Comparison of ENCODE assay signal across 15 cellular contexts in the genomic region with DNA sequence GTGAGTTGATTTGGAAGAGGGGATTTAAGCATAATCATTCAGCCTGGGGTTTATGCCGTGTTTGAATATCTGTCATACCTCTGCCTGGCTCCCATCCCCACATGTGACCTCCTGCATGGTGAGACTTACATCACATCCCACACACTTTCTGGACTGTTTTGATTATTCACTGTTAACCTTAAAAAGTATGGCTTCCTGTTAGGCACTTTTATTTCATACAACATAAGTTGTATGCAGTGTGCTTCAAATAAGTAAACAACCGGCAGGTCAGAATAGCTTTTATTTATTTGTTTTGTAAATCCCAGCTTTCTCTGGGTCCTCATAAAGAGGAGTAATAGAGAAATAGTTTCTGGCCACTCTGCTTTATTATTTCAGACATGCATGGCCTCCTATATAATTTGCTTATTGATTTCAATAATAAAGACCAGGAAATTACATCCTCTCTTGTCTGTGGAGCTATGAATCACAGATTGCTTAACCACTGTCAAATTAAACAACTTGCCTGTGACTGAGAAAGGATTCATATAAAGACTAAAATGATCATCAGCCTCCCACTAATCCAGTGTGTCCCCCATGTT.
DNase-seq lines count a peak whose midpoint lies in the region; ATAC-seq, FAIRE-seq and TF ChIP-seq lines count a peak whose summit lies in the region.
"Had no signal": no experiment of that assay in that cellular context is flagged by ENCODE, and none has a peak within 500 bp of the region (broad histone marks: within the 10 kb centered on the region; RNA-seq: fewer than 3 reads in every experiment).

No MANE protein-coding gene starts in this region.

- POLR2A ChIA-PET in activated CD8-positive, alpha-beta T cell treated with anti-CD3 and anti-CD28 coated beads for 36 hours (lab: Charles Lee), result no interaction called here

- H3K27me3 ChIP-seq in keratinocyte (ENCODE audit: control insufficient read depth, extremely low read depth, insufficient read depth, low read length), result no peaks in the 10 kb centered on the region

- no peaks in the 10 kb centered on the region for H3K79me2 ChIP-seq in keratinocyte (ENCODE audit: control insufficient read depth, insufficient read depth, low read length)

- dilution Hi-C loops in keratinocyte (cut with MboI; ENCODE audit: extremely low pct_ligation_motif_present, low sequenced_read_pairs), result no loop called here

- DNase-seq in DMS153 treated with DMSO at 0.1 percent for 48 hours (lab: John Stamatoyannopoulos, UW; ENCODE audit: unreplicated experiment), result peak; percentile 17
- peak; percentile 41 for DNase-seq in LNCaP clone FGC (ENCODE audit: low read depth)
- peak; percentile 15 for DNase-seq in astrocyte of the cerebellum (ENCODE audit: low read depth)
- no peak for DNase-seq in keratinocyte (ENCODE audit: low read depth, low spot score)
- DNase-seq in NCI-H82 treated with DMSO at 0.1 percent for 48 hours (lab: John Stamatoyannopoulos, UW; ENCODE audit: unreplicated experiment), result no peak
- no peak for DNase-seq in inferior parietal cortex (ENCODE audit: extremely low spot score)
- DNase-seq in activated CD8-positive, alpha-beta T cell treated with anti-CD3 and anti-CD28 coated beads for 36 hours, result no peak
- DNase-seq: activated naive CD4-positive, alpha-beta T cell; Karpas-422; kidney; NCI-H2227 treated with DMSO at 0.1 percent for 48 hours had no signal

- FAIRE-seq in keratinocyte (lab: Jason Lieb, UNC), result peak; percentile 34
- FAIRE-seq: colon, frontal cortex, kidney had no signal

- H3K4me3 Mint-ChIP-seq in activated CD8-positive, alpha-beta T cell treated with anti-CD3 and anti-CD28 coated beads for 36 hours, result no peak overlapping the region

- TF ChIP-seq CTCF in LNCaP clone FGC (IDR thresholded peaks at IDR 0.05; ENCODE audit: control insufficient read depth, extremely low read depth, insufficient read depth) (no peak), astrocyte of the cerebellum (IDR thresholded peaks at IDR 0.05; ENCODE audit: low read depth, low read length, missing control alignments) (no peak), keratinocyte (optimal IDR thresholded peaks at IDR 0.05 in 1 of 3, IDR thresholded peaks at IDR 0.05 in 1 of 3, conservative IDR thresholded peaks at IDR 0.05 in 1 of 3; ENCODE audit: extremely low read depth in 1 of 3, insufficient read depth in 2 of 3, low read length in 3 of 3) (no peak)
- TF ChIP-seq CTCF in activated CD8-positive, alpha-beta T cell treated with anti-CD3 and anti-CD28 coated beads for 36 hours (IDR thresholded peaks at IDR 0.05), result no peak

- H3K36me3 ChIP-seq in keratinocyte (ENCODE audit: control insufficient read depth in 2 of 2, extremely low read depth in 1 of 2, insufficient read depth in 2 of 2, low read length in 2 of 2), result no peaks in the 10 kb centered on the region

- H3K4me1 Mint-ChIP-seq in activated CD8-positive, alpha-beta T cell treated with anti-CD3 and anti-CD28 coated beads for 36 hours (ENCODE audit: low read depth), result no peaks in the 10 kb centered on the region

- in situ Hi-C loops in astrocyte of the cerebellum (cut with HindIII; ENCODE audit: low sequenced_read_pairs), result no loop called here

- H4K20me1 ChIP-seq in keratinocyte (ENCODE audit: control insufficient read depth, extremely low read depth, insufficient read depth, low read length), result no peaks in the 10 kb centered on the region

- no peak overlapping the region for H3K27ac Mint-ChIP-seq in activated CD8-positive, alpha-beta T cell treated with anti-CD3 and anti-CD28 coated beads for 36 hours

- peak overlapping the region; percentile 76 for H2AFZ ChIP-seq in keratinocyte (ENCODE audit: control insufficient read depth, low read length)

- no peaks in the 10 kb centered on the region for H3K9me3 ChIP-seq in keratinocyte (ENCODE audit: control insufficient read depth, low read depth, low read length)

- no peaks in the 10 kb centered on the region for H3K36me3 Mint-ChIP-seq in activated CD8-positive, alpha-beta T cell treated with anti-CD3 and anti-CD28 coated beads for 36 hours (ENCODE audit: low read depth)

- no peaks in the 10 kb centered on the region for H3K9me1 ChIP-seq in keratinocyte (ENCODE audit: control insufficient read depth, extremely low read depth, insufficient read depth, low read length)

- ATAC-seq in activated CD8-positive, alpha-beta T cell treated with anti-CD3 and anti-CD28 coated beads for 36 hours, result no peak
- ATAC-seq in GM21786 (IDR thresholded peaks at IDR 0.05; ENCODE audit: unreplicated experiment), result no peak
- ATAC-seq: sciatic nerve had no signal

- CTCF ChIA-PET in activated CD8-positive, alpha-beta T cell treated with anti-CD3 and anti-CD28 coated beads for 36 hours (lab: Charles Lee), result interaction anchor here (0.5 kb wide), 1 partner anchor 22 kb away, joined by 3 read pairs; no protein-coding TSS in a partner anchor

- H3K4me2 ChIP-seq in keratinocyte (ENCODE audit: control insufficient read depth, extremely low read depth, insufficient read depth, low read depth, low read length), result no peak overlapping the region

- H3K4me3 ChIP-seq in LNCaP clone FGC (ENCODE audit: low read depth, low read length) (no peak overlapping the region), astrocyte of the cerebellum (ENCODE audit: low read depth, low read length) (no peak overlapping the region), keratinocyte (ENCODE audit: control insufficient read depth in 2 of 3, extremely low read depth in 1 of 3, insufficient read depth in 2 of 3, low read depth in 1 of 3, low read length in 3 of 3) (no peak overlapping the region)

- intact Hi-C loops in activated CD8-positive, alpha-beta T cell treated with anti-CD3 and anti-CD28 coated beads for 36 hours (cut with micrococcal nuclease), result no loop called here

- H3K27me3 Mint-ChIP-seq in activated CD8-positive, alpha-beta T cell treated with anti-CD3 and anti-CD28 coated beads for 36 hours, result no peaks in the 10 kb centered on the region

- H3K9me3 Mint-ChIP-seq in activated CD8-positive, alpha-beta T cell treated with anti-CD3 and anti-CD28 coated beads for 36 hours, result peaks cover 6% of the 10 kb centered on the region

- peak overlapping the region; percentile 3 for H3K27ac ChIP-seq in keratinocyte (ENCODE audit: control insufficient read depth, insufficient read depth, low read length)

- H3K4me1 ChIP-seq in keratinocyte (ENCODE audit: control insufficient read depth, extremely low read depth, insufficient read depth, low read length), result peaks cover 5% of the 10 kb centered on the region

- no peak overlapping the region for H3K9ac ChIP-seq in keratinocyte (ENCODE audit: control insufficient read depth, extremely low read depth, insufficient read depth, low read length)

Comparison
In these comparisons a context has a peak if more than half of its experiments do, and no peak if none do; other contexts are left out.
1. DNase-seq: peak in DMS153 treated with DMSO at 0.1 percent for 48 hours (single experiment), LNCaP clone FGC (single experiment) and astrocyte of the cerebellum (single experiment); none in keratinocyte (single experiment), NCI-H82 treated with DMSO at 0.1 percent for 48 hours (single experiment), inferior parietal cortex (single experiment) and activated CD8-positive, alpha-beta T cell treated with anti-CD3 and anti-CD28 coated beads for 36 hours (single experiment).